In genomic region chr11:2858995-2859705, GRCh38 we compare ENCODE assay signal across 23 cellular contexts.
"Had no signal": no experiment of that assay in that cellular context is flagged by ENCODE, and none has a peak within 500 bp of the region (broad histone marks: within the 10 kb centered on the region; RNA-seq: fewer than 3 reads in every experiment).

No MANE protein-coding gene starts in this region.

- H3K27ac Mint-ChIP-seq: effector memory CD8-positive, alpha-beta T cell; mesothelial cell of epicardium; nephron; stimulated activated effector memory CD8-positive, alpha-beta T cell treated with anti-CD3 and anti-CD28 coated beads, Interleukin-12 subunit alpha, Interleukin-12 subunit beta, amount 100 ng/mL, for 72 hours had no signal

- H3K4me1 Mint-ChIP-seq: mesothelial cell of epicardium; nephron; stimulated activated effector memory CD8-positive, alpha-beta T cell treated with anti-CD3 and anti-CD28 coated beads, Interleukin-12 subunit alpha, Interleukin-12 subunit beta, amount 100 ng/mL, for 72 hours had no signal

- H3K9me3 ChIP-seq: mucosa of descending colon, neutrophil, pancreas, right lobe of liver, thoracic aorta, tibial nerve, upper lobe of left lung, uterus had no signal

- H3K36me3 Mint-ChIP-seq: mesothelial cell of epicardium; stimulated activated effector memory CD8-positive, alpha-beta T cell treated with anti-CD3 and anti-CD28 coated beads, Interleukin-12 subunit alpha, Interleukin-12 subunit beta, amount 100 ng/mL, for 72 hours had no signal

- H3K36me3 ChIP-seq: neutrophil, pancreas, right lobe of liver, thoracic aorta, tibial nerve, upper lobe of left lung, uterus had no signal

- H3K4me3 ChIP-seq: mucosa of descending colon, pancreas, right lobe of liver, smooth muscle cell, thoracic aorta, tibial nerve, upper lobe of left lung, uterus had no signal

- H3K9me3 Mint-ChIP-seq: effector memory CD8-positive, alpha-beta T cell; mesothelial cell of epicardium; nephron; stimulated activated effector memory CD8-positive, alpha-beta T cell treated with anti-CD3 and anti-CD28 coated beads, Interleukin-12 subunit alpha, Interleukin-12 subunit beta, amount 100 ng/mL, for 72 hours had no signal

- DNase-seq: cerebellar nuclear complex; cortex of kidney; effector memory CD8-positive, alpha-beta T cell; kidney; mesenchymal stem cell; mucosa of descending colon; naive B cell; right lobe of liver; stimulated activated CD4-positive, alpha-beta T cell treated with anti-CD3 and anti-CD28 coated beads, Interleukin-2, amount 100 ng/mL, for 24 hours; stimulated activated CD4-positive, alpha-beta T cell treated with anti-CD3 and anti-CD28 coated beads, Interleukin-4, amount 100 ng/mL, for 24 hours; stimulated activated naive CD8-positive, alpha-beta T cell treated with anti-CD3 and anti-CD28 coated beads, Interleukin-15, Interleukin-2, amounts not matched to agents 100 U/mL and 50 U/mL, for 24 hours; substantia nigra; uterus had no signal

- ATAC-seq: effector memory CD8-positive, alpha-beta T cell; left lobe of liver; mucosa of descending colon; pancreas; stimulated activated effector memory CD8-positive, alpha-beta T cell treated with anti-CD3 and anti-CD28 coated beads, Interleukin-12 subunit alpha, Interleukin-12 subunit beta, amount 100 ng/mL, for 72 hours; stimulated activated naive CD8-positive, alpha-beta T cell treated with anti-CD3 and anti-CD28 coated beads, Interleukin-15, Interleukin-2, amounts not matched to agents 100 U/mL and 50 U/mL, for 24 hours had no signal

- H3K27ac ChIP-seq: neutrophil, pancreas, right lobe of liver, thoracic aorta, tibial nerve, upper lobe of left lung, uterus had no signal

- H3K4me3 Mint-ChIP-seq: effector memory CD8-positive, alpha-beta T cell; mesothelial cell of epicardium; naive B cell; nephron; stimulated activated effector memory CD8-positive, alpha-beta T cell treated with anti-CD3 and anti-CD28 coated beads, Interleukin-12 subunit alpha, Interleukin-12 subunit beta, amount 100 ng/mL, for 72 hours had no signal

- H3K4me1 ChIP-seq: pancreas, right lobe of liver had no signal

- H3K27me3 ChIP-seq: uterus had no signal

- H3K4me2 ChIP-seq: smooth muscle cell had no signal
